Comparison of ENCODE assay signal across 1 cellular context in genomic region chr21:42514883-42515228, GRCh38.
TF ChIP-seq lines count a peak whose summit lies in the region.

No MANE protein-coding gene starts in this region.

TF ChIP-seq in SK-N-SH, 30 proteins besides CTCF, POLR2A, EP300 and RAD21 (continued from another document):
- TF ChIP-seq REST (IDR thresholded peaks at IDR 0.05; ENCODE audit: low read depth, low read length) (no peak), MXI1 (IDR thresholded peaks at IDR 0.05; ENCODE audit: low read depth, low read length) (no peak), YY1 (IDR thresholded peaks at IDR 0.05; ENCODE audit: low read depth) (no peak), RFX5 (IDR thresholded peaks at IDR 0.05; ENCODE audit: low read length) (no peak), USF1 (IDR thresholded peaks at IDR 0.05; ENCODE audit: borderline replicate concordance, low read depth) (no peak), CHD2 (IDR thresholded peaks at IDR 0.05; ENCODE audit: low read length, partially characterized antibody) (no peak), IRF3 (IDR thresholded peaks at IDR 0.05; ENCODE audit: low read depth, low read length) (no peak), NFIC (IDR thresholded peaks at IDR 0.05; ENCODE audit: borderline replicate concordance) (no peak), EZH2phosphoT487 (IDR thresholded peaks at IDR 0.05; ENCODE audit: borderline replicate concordance, low read depth) (no peak)
TF ChIP-seq in SK-N-SH: peak in this region for 0.
